In genomic region chr7:132815696-132816334, GRCh38 we compare ENCODE assay signal across 15 cellular contexts.
A peak's percentile ranks its signal among the peaks of the same experiment; 100 is the strongest.
DNase-seq lines count a peak whose midpoint lies in the region; ATAC-seq, FAIRE-seq and TF ChIP-seq lines count a peak whose summit lies in the region.
"Had no signal": no experiment of that assay in that cellular context is flagged by ENCODE, and none has a peak within 500 bp of the region (broad histone marks: within the 10 kb centered on the region; RNA-seq: fewer than 3 reads in every experiment).

No MANE protein-coding gene starts in this region.

- H3K9me3 Mint-ChIP-seq in brain = no peaks in the 10 kb centered on the region
- H3K9me3 Mint-ChIP-seq: activated B cell treated with CpG ODN at 0.5 μM for 24 hours; activated naive CD4-positive, alpha-beta T cell treated with anti-CD3 and anti-CD28 coated beads for 36 hours had no signal

- TF ChIP-seq CTCF in brain (conservative IDR thresholded peaks at IDR 0.05) (no peak), kidney (IDR thresholded peaks at IDR 0.05; ENCODE audit: borderline replicate concordance, extremely low read depth, insufficient read depth) (no peak)

- no peak overlapping the region for H3K4me3 Mint-ChIP-seq in brain
- H3K4me3 Mint-ChIP-seq: activated B cell treated with CpG ODN at 0.5 μM for 24 hours; activated naive CD4-positive, alpha-beta T cell treated with anti-CD3 and anti-CD28 coated beads for 36 hours had no signal

- FAIRE-seq in kidney (lab: Jason Lieb, UNC) (no peak), GM12891 (lab: Jason Lieb, UNC) (no peak)
- FAIRE-seq: endometrium, G401.6 had no signal

- H3K4me3 ChIP-seq in HUES6 (ENCODE audit: low read depth, low read length) (no peak overlapping the region), kidney (ENCODE audit: low read length in 2 of 2) (peak overlapping the region; percentile 24 to 33)
- H3K4me3 ChIP-seq: cardiac muscle cell had no signal

- intact Hi-C loops in kidney (cut with DNase I) = no loop called here

- H3K9me3 ChIP-seq in HUES6 (ENCODE audit: control insufficient read depth, insufficient read depth, low read depth, low read length) (no peaks in the 10 kb centered on the region), kidney (ENCODE audit: control insufficient read depth in 1 of 2, low read length in 2 of 2) (no peaks in the 10 kb centered on the region)

- TF ChIP-seq POLR2A in GM12891 (IDR thresholded peaks at IDR 0.05; ENCODE audit: low read depth, low read length) = no peak

- H3K9ac ChIP-seq in HUES6 (ENCODE audit: low read length) (no peak overlapping the region), kidney (ENCODE audit: low read length in 2 of 2) (no peak overlapping the region)

- H3K27ac ChIP-seq in HUES6 (ENCODE audit: low read depth, low read length) = 0 out of 2 replicates have a peak overlapping the region, but pooled peaks have one; percentile 37
- peak overlapping the region; percentile 47 to 54 for H3K27ac ChIP-seq in kidney (ENCODE audit: low read depth in 2 of 2, low read length in 2 of 2)
- H3K27ac ChIP-seq: cardiac muscle cell had no signal

- H3K27me3 ChIP-seq in HUES6 (ENCODE audit: control insufficient read depth, insufficient read depth, low read length) = no peaks in the 10 kb centered on the region
- H3K27me3 ChIP-seq: cardiac muscle cell had no signal

- peaks cover 8% of the 10 kb centered on the region for H3K36me3 Mint-ChIP-seq in brain

- H3K27ac Mint-ChIP-seq in brain = peak overlapping the region in 3 of 5 experiments; percentile 28 to 88 (median 65)
- H3K27ac Mint-ChIP-seq: activated B cell treated with CpG ODN at 0.5 μM for 24 hours; activated naive CD4-positive, alpha-beta T cell treated with anti-CD3 and anti-CD28 coated beads for 36 hours had no signal

- H3K36me3 ChIP-seq in HUES6 (ENCODE audit: control insufficient read depth, insufficient read depth, low read length) (no peaks in the 10 kb centered on the region), kidney (ENCODE audit: control insufficient read depth in 1 of 2, insufficient read depth in 2 of 2, low read length in 2 of 2) (no peaks in the 10 kb centered on the region)
- H3K36me3 ChIP-seq: cardiac muscle cell had no signal

- peaks cover 10% of the 10 kb centered on the region for H3K4me1 ChIP-seq in HUES6 (ENCODE audit: control insufficient read depth, insufficient read depth, low read length)
- peaks cover 2 to 13% of the 10 kb centered on the region in 2 donors for H3K4me1 ChIP-seq in kidney (ENCODE audit: control insufficient read depth in 1 of 2, insufficient read depth in 1 of 2, low read depth in 1 of 2, low read length in 2 of 2)

- peak; percentile 7 for DNase-seq in COR-L47 (lab: John Stamatoyannopoulos, UW)
- DNase-seq in kidney = no peak
- no peak for DNase-seq in AML-193 (lab: John Stamatoyannopoulos, UW)
- DNase-seq in GM12891 (ENCODE audit: insufficient read length, low spot score) = no peak
- DNase-seq: activated B cell treated with CpG ODN at 0.5 μM for 24 hours; activated naive CD4-positive, alpha-beta T cell treated with anti-CD3 and anti-CD28 coated beads for 36 hours; left cardiac atrium; NCI-H510A had no signal

- peaks cover 55% of the 10 kb centered on the region for H3K4me1 Mint-ChIP-seq in brain
- H3K4me1 Mint-ChIP-seq: activated B cell treated with CpG ODN at 0.5 μM for 24 hours had no signal

- H3K27me3 Mint-ChIP-seq in brain = no peaks in the 10 kb centered on the region
- H3K27me3 Mint-ChIP-seq: activated B cell treated with CpG ODN at 0.5 μM for 24 hours had no signal

- ATAC-seq in HG03457 (IDR thresholded peaks at IDR 0.05; ENCODE audit: unreplicated experiment) = no peak
- ATAC-seq in esophagus mucosa = no peak

TF ChIP-seq in GM12891, 5 proteins besides CTCF, POLR2A, EP300 and RAD21:
- TF ChIP-seq POU2F2 (IDR thresholded peaks at IDR 0.05; ENCODE audit: low read depth, low read length) = no peak
- TF ChIP-seq SPI1 (IDR thresholded peaks at IDR 0.05; ENCODE audit: low read depth, low read length) = no peak
- TF ChIP-seq POLR2AphosphoS5 (IDR thresholded peaks at IDR 0.05; ENCODE audit: low read depth, low read length) = no peak
- TF ChIP-seq PAX5 (IDR thresholded peaks at IDR 0.05; ENCODE audit: insufficient read depth, low read length, severe bottlenecking) = no peak
- no peak for TF ChIP-seq TAF1 (IDR thresholded peaks at IDR 0.05; ENCODE audit: low read depth, low read length)
